In genomic region chr3:111246967-111247760, GRCh38 we compare ENCODE assay signal across 12 cellular contexts.
A peak's percentile ranks its signal among the peaks of the same experiment; 100 is the strongest.
DNase-seq lines count a peak whose midpoint lies in the region; FAIRE-seq and TF ChIP-seq lines count a peak whose summit lies in the region.
"Had no signal": no experiment of that assay in that cellular context is flagged by ENCODE, and none has a peak within 500 bp of the region (broad histone marks: within the 10 kb centered on the region; RNA-seq: fewer than 3 reads in every experiment).

No MANE protein-coding gene starts in this region.

- H4K20me1 ChIP-seq in Loucy (ENCODE audit: insufficient read depth, low read length, poor library complexity, severe bottlenecking) (no peaks in the 10 kb centered on the region), endothelial cell of umbilical vein (replicated peaks; ENCODE audit: control insufficient read depth, extremely low read depth, insufficient read depth, low read length) (no peaks in the 10 kb centered on the region)

- H3K9me3 Mint-ChIP-seq in activated CD4-positive, alpha-beta T cell treated with anti-CD3 and anti-CD28 coated beads, Interleukin-2, amount 10 ng/mL, durations not matched to agents 7 days and 5 days = peaks cover 23% of the 10 kb centered on the region

- peaks cover 15% of the 10 kb centered on the region for H3K4me1 Mint-ChIP-seq in activated CD4-positive, alpha-beta T cell treated with anti-CD3 and anti-CD28 coated beads, Interleukin-2, amount 10 ng/mL, durations not matched to agents 7 days and 5 days
- H3K4me1 Mint-ChIP-seq: stimulated activated effector memory CD8-positive, alpha-beta T cell treated with anti-CD3 and anti-CD28 coated beads, Interleukin-12 subunit alpha, Interleukin-12 subunit beta, amount 100 ng/mL, for 72 hours had no signal

- no peak overlapping the region for H3K27ac Mint-ChIP-seq in activated CD4-positive, alpha-beta T cell treated with anti-CD3 and anti-CD28 coated beads, Interleukin-2, amount 10 ng/mL, durations not matched to agents 7 days and 5 days
- H3K27ac Mint-ChIP-seq: natural killer cell; stimulated activated effector memory CD8-positive, alpha-beta T cell treated with anti-CD3 and anti-CD28 coated beads, Interleukin-12 subunit alpha, Interleukin-12 subunit beta, amount 100 ng/mL, for 72 hours had no signal

- CTCF ChIA-PET in endothelial cell of umbilical vein (lab: Charles Lee) = no interaction called here
- CTCF ChIA-PET in activated CD4-positive, alpha-beta T cell treated with anti-CD3 and anti-CD28 coated beads, Interleukin-2, amount 10 ng/mL, durations not matched to agents 7 days and 5 days (lab: Charles Lee) = no interaction called here

- H3F3A ChIP-seq in Loucy (ENCODE audit: low read depth) = no peaks in the 10 kb centered on the region

- peak overlapping the region; percentile 27 for H3K4me2 ChIP-seq in Loucy (ENCODE audit: low read depth, low read length, poor library complexity, severe bottlenecking)
- H3K4me2 ChIP-seq in endothelial cell of umbilical vein (ENCODE audit: insufficient read depth, low read length) = no peak overlapping the region

- H3K4me3 Mint-ChIP-seq in activated CD4-positive, alpha-beta T cell treated with anti-CD3 and anti-CD28 coated beads, Interleukin-2, amount 10 ng/mL, durations not matched to agents 7 days and 5 days = no peak overlapping the region
- H3K4me3 Mint-ChIP-seq: natural killer cell; stimulated activated effector memory CD8-positive, alpha-beta T cell treated with anti-CD3 and anti-CD28 coated beads, Interleukin-12 subunit alpha, Interleukin-12 subunit beta, amount 100 ng/mL, for 72 hours had no signal

- intact Hi-C loops in endothelial cell of umbilical vein (cut with micrococcal nuclease) = no loop called here

- peaks cover 11% of the 10 kb centered on the region; the same call in 1 of the 2 replicates for H3K9me3 ChIP-seq in Loucy (ENCODE audit: insufficient read depth, low read depth, low read length)
- no peaks in the 10 kb centered on the region for H3K9me3 ChIP-seq in endothelial cell of umbilical vein (replicated peaks; ENCODE audit: control insufficient read depth, insufficient read depth, low read length)

- no peaks in the 10 kb centered on the region for H3K79me2 ChIP-seq in Loucy (ENCODE audit: insufficient read depth, low read length)
- no peaks in the 10 kb centered on the region for H3K79me2 ChIP-seq in endothelial cell of umbilical vein (ENCODE audit: control insufficient read depth, insufficient read depth, low read length)

- H3K4me1 ChIP-seq in Loucy (ENCODE audit: insufficient read depth, low read length, poor library complexity, severe bottlenecking) = peaks cover 16% of the 10 kb centered on the region
- no peaks in the 10 kb centered on the region for H3K4me1 ChIP-seq in endothelial cell of umbilical vein (ENCODE audit: control insufficient read depth, extremely low read depth, insufficient read depth, low read length)

- H3K9me2 ChIP-seq in Loucy (replicated peaks; ENCODE audit: low read depth, low read length) = no peaks in the 10 kb centered on the region

- DNase-seq in COR-L47 (lab: John Stamatoyannopoulos, UW) (peak; percentile 62), endothelial cell of umbilical vein (ENCODE audit: low read depth, low spot score) (no peak), myocyte (ENCODE audit: low read depth) (peak; percentile 9), C1 segment of cervical spinal cord (lab: John Stamatoyannopoulos, UW) (no peak), SKM-1 treated with dmso at 0.1 percent for 144 hours (lab: John Stamatoyannopoulos, UW; ENCODE audit: unreplicated experiment) (no peak)
- DNase-seq in stimulated activated naive CD4-positive, alpha-beta T cell (lab: John Stamatoyannopoulos, UW) = no peak
- DNase-seq in activated CD4-positive, alpha-beta T cell treated with anti-CD3 and anti-CD28 coated beads, Interleukin-2, amount 10 ng/mL, durations not matched to agents 7 days and 5 days = no peak
- DNase-seq: natural killer cell; stimulated activated CD4-positive, alpha-beta T cell treated with anti-CD3 and anti-CD28 coated beads, Interleukin-15, amount 100 ng/mL, for 24 hours had no signal

- no peaks in the 10 kb centered on the region for H3K9me1 ChIP-seq in endothelial cell of umbilical vein (replicated peaks; ENCODE audit: control insufficient read depth, extremely low read depth, insufficient read depth, low read length)

- H3K9ac ChIP-seq in Loucy (ENCODE audit: low read depth, low read length, poor library complexity, severe bottlenecking) (no peak overlapping the region), endothelial cell of umbilical vein (replicated peaks; ENCODE audit: extremely low read depth, insufficient read depth, low read length) (no peak overlapping the region)

- no peak for TF ChIP-seq POLR2A in endothelial cell of umbilical vein (IDR thresholded peaks at IDR 0.05; ENCODE audit: low read depth, low read length)

- H3K4me3 ChIP-seq in Loucy (ENCODE audit: low read length, poor library complexity, severe bottlenecking) = no peak overlapping the region
- no peak overlapping the region for H3K4me3 ChIP-seq in endothelial cell of umbilical vein (replicated peaks in 1 of 3; ENCODE audit: insufficient read depth in 1 of 3, low read depth in 1 of 3, low read length in 3 of 3)

- H3K36me3 Mint-ChIP-seq in activated CD4-positive, alpha-beta T cell treated with anti-CD3 and anti-CD28 coated beads, Interleukin-2, amount 10 ng/mL, durations not matched to agents 7 days and 5 days (ENCODE audit: low read depth) = peaks cover 11% of the 10 kb centered on the region
- H3K36me3 Mint-ChIP-seq: natural killer cell; stimulated activated effector memory CD8-positive, alpha-beta T cell treated with anti-CD3 and anti-CD28 coated beads, Interleukin-12 subunit alpha, Interleukin-12 subunit beta, amount 100 ng/mL, for 72 hours had no signal

- H3K27ac ChIP-seq in endothelial cell of umbilical vein (ENCODE audit: insufficient read depth, low read depth, low read length) = no peak overlapping the region

- TF ChIP-seq CTCF in Loucy (conservative IDR thresholded peaks at IDR 0.05; ENCODE audit: low read length) (no peak), endothelial cell of umbilical vein (IDR thresholded peaks at IDR 0.05; ENCODE audit: extremely low read depth in 1 of 2, insufficient read depth in 1 of 2, low read depth in 1 of 2, low read length in 2 of 2) (no peak)

- POLR2A ChIA-PET in endothelial cell of umbilical vein (lab: Charles Lee) = no interaction called here
- POLR2A ChIA-PET in activated CD4-positive, alpha-beta T cell treated with anti-CD3 and anti-CD28 coated beads, Interleukin-2, amount 10 ng/mL, durations not matched to agents 7 days and 5 days (lab: Charles Lee) = no interaction called here

- H2AFZ ChIP-seq in Loucy (ENCODE audit: low read length) = no peak overlapping the region
- no peak overlapping the region for H2AFZ ChIP-seq in endothelial cell of umbilical vein (ENCODE audit: low read depth, low read length)

- dilution Hi-C loops in endothelial cell of umbilical vein (cut with MboI; ENCODE audit: extremely low pct_ligation_motif_present, low sequenced_read_pairs) = no loop called here

- no peak for FAIRE-seq in endothelial cell of umbilical vein (lab: Jason Lieb, UNC)
- FAIRE-seq: D721Med had no signal

- no peaks in the 10 kb centered on the region for H3K36me3 ChIP-seq in Loucy (ENCODE audit: insufficient read depth, low read length)
- H3K36me3 ChIP-seq in endothelial cell of umbilical vein (ENCODE audit: control insufficient read depth in 2 of 2, extremely low read depth in 1 of 2, insufficient read depth in 2 of 2, low read length in 2 of 2) = no peaks in the 10 kb centered on the region

- H3K27me3 Mint-ChIP-seq in activated CD4-positive, alpha-beta T cell treated with anti-CD3 and anti-CD28 coated beads, Interleukin-2, amount 10 ng/mL, durations not matched to agents 7 days and 5 days = no peaks in the 10 kb centered on the region

- no TSS peak for BruUV-seq in endothelial cell of umbilical vein (replicated peaks; lab: Mats Ljungman, UMichigan)

- no peaks in the 10 kb centered on the region for H3K27me3 ChIP-seq in Loucy (ENCODE audit: insufficient read depth, low read length, poor library complexity, severe bottlenecking)
- H3K27me3 ChIP-seq in endothelial cell of umbilical vein (ENCODE audit: control insufficient read depth in 2 of 2, insufficient read depth in 2 of 2, low read length in 2 of 2) = no peaks in the 10 kb centered on the region

TF ChIP-seq in endothelial cell of umbilical vein, 7 proteins besides CTCF, POLR2A, EP300 and RAD21:
- TF ChIP-seq GATA2 (IDR thresholded peaks at IDR 0.05; ENCODE audit: insufficient read depth, insufficient read length, low read depth, low read length) (no peak), JUN (IDR thresholded peaks at IDR 0.05; ENCODE audit: borderline replicate concordance, insufficient read depth, insufficient read length, low read depth) (no peak), MAX (IDR thresholded peaks at IDR 0.05; ENCODE audit: insufficient read depth, insufficient read length) (no peak), FOS (IDR thresholded peaks at IDR 0.05; ENCODE audit: borderline replicate concordance, insufficient read depth, low read length) (peak; percentile 51)

Comparison
In these comparisons a context has a peak if more than half of its experiments do, and no peak if none do; other contexts are left out.
1. DNase-seq: peak in COR-L47 (single experiment) and myocyte (single experiment); none in endothelial cell of umbilical vein (single experiment), stimulated activated naive CD4-positive, alpha-beta T cell (0 of 6), activated CD4-positive, alpha-beta T cell treated with anti-CD3 and anti-CD28 coated beads, Interleukin-2, amount 10 ng/mL, durations not matched to agents 7 days and 5 days (single experiment), C1 segment of cervical spinal cord (0 of 14) and SKM-1 treated with dmso at 0.1 percent for 144 hours (single experiment).